Comparison of ENCODE assay signal across 9 cellular contexts in the genomic region with DNA sequence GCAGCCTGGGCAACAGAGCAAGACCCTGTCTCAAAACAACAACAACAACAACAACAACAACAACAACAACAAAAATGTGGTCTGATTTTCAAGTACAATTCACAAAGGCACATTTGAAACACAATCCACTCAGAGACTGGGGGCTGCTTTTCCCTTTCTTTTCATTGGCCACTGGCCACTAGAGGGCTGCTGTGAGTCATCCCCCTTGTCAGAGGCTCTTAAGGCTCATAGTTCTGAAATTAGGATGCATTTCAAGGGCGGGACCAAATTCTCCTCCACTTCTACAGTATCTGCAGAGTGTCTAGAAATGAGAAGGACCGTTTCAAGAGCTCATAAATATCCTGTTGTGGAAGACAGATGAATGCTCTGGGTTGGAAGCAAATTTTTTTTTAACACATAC.
DNase-seq lines count a peak whose midpoint lies in the region; ATAC-seq and TF ChIP-seq lines count a peak whose summit lies in the region.
"Had no signal": no experiment of that assay in that cellular context is flagged by ENCODE, and none has a peak within 500 bp of the region (broad histone marks: within the 10 kb centered on the region; RNA-seq: fewer than 3 reads in every experiment).

No MANE protein-coding gene starts in this region.

- no peak for TF ChIP-seq POLR2A in esophagus muscularis mucosa (IDR thresholded peaks at IDR 0.05; ENCODE audit: low read depth)

- no peaks in the 10 kb centered on the region for H3K4me1 ChIP-seq in HAP-1
- H3K4me1 ChIP-seq in NT2/D1 (ENCODE audit: insufficient read depth, insufficient read length): no peaks in the 10 kb centered on the region
- peaks cover 0 to 7% (median 5%) of the 10 kb centered on the region in 4 donors for H3K4me1 ChIP-seq in esophagus muscularis mucosa
- H3K4me1 ChIP-seq: SJSA1 had no signal

- H3K27me3 ChIP-seq in HAP-1 (ENCODE audit: low read depth) (no peaks in the 10 kb centered on the region), NT2/D1 (ENCODE audit: insufficient read depth, insufficient read length) (no peaks in the 10 kb centered on the region), esophagus muscularis mucosa (no peaks in the 10 kb centered on the region)
- H3K27me3 ChIP-seq: SJSA1 had no signal

- TF ChIP-seq CTCF in GM12864 (IDR thresholded peaks at IDR 0.05; ENCODE audit: low read depth, low read length, missing control alignments): peak; percentile 76
- peak in 1 of 3 experiments; percentile 13 for TF ChIP-seq CTCF in esophagus muscularis mucosa (IDR thresholded peaks at IDR 0.05)
- TF ChIP-seq CTCF in mesothelial cell of epicardium (IDR thresholded peaks at IDR 0.05; ENCODE audit: unreplicated experiment): no peak

- H3K36me3 ChIP-seq in HAP-1 (replicated peaks): no peaks in the 10 kb centered on the region
- H3K36me3 ChIP-seq in NT2/D1 (ENCODE audit: insufficient read depth, insufficient read length, low read length): no peaks in the 10 kb centered on the region
- H3K36me3 ChIP-seq in esophagus muscularis mucosa: no peaks in the 10 kb centered on the region
- H3K36me3 ChIP-seq: SJSA1 had no signal

- H3K9me3 Mint-ChIP-seq in mesothelial cell of epicardium: no peaks in the 10 kb centered on the region

- H3K4me3 ChIP-seq in GM12864 (ENCODE audit: low read depth, low read length) (no peak overlapping the region), HAP-1 (no peak overlapping the region), NT2/D1 (ENCODE audit: insufficient read length, low read depth) (no peak overlapping the region), esophagus muscularis mucosa (no peak overlapping the region)
- H3K4me3 ChIP-seq: SJSA1 had no signal

- ATAC-seq in HG03571 (IDR thresholded peaks at IDR 0.05; ENCODE audit: unreplicated experiment): no peak

- H3K4me1 Mint-ChIP-seq in mesothelial cell of epicardium: peaks cover 16% of the 10 kb centered on the region

- no peak overlapping the region for H3K27ac Mint-ChIP-seq in mesothelial cell of epicardium

- no peaks in the 10 kb centered on the region for H3K36me3 Mint-ChIP-seq in mesothelial cell of epicardium

- no peak overlapping the region for H3K27ac ChIP-seq in esophagus muscularis mucosa (replicated peaks in 1 of 4)
- H3K27ac ChIP-seq: SJSA1 had no signal

- no peaks in the 10 kb centered on the region for H3K9me3 ChIP-seq in HAP-1
- no peaks in the 10 kb centered on the region for H3K9me3 ChIP-seq in NT2/D1 (ENCODE audit: insufficient read depth, low read length)
- H3K9me3 ChIP-seq in esophagus muscularis mucosa: no peaks in the 10 kb centered on the region
- H3K9me3 ChIP-seq: SJSA1 had no signal

- WGBS in esophagus muscularis mucosa: 30% methylated on average over 2 of the region's 2 CpGs

- DNase-seq in GM12864 (ENCODE audit: low read depth) (no peak), HAP-1 (ENCODE audit: low spot score in 2 of 2) (peak; percentile 41 to 74), NT2/D1 (ENCODE audit: low read depth, low spot score) (peak; percentile 23), foreskin melanocyte (peak; percentile 27), NCI-H226 (no peak), esophagus muscularis mucosa (ENCODE audit: extremely low spot score) (no peak), mesothelial cell of epicardium (ENCODE audit: low spot score in 2 of 2, unreplicated experiment in 2 of 2) (no peak)

- intact Hi-C loops in esophagus muscularis mucosa (cut with DNase I): no loop called here

- no peaks in the 10 kb centered on the region for H3K27me3 Mint-ChIP-seq in mesothelial cell of epicardium (ENCODE audit: low read depth)

- in situ Hi-C loops in HAP-1 (cut with MboI; ENCODE audit: low sequenced_read_pairs): loop anchor here (25.0 kb wide), 1 partner anchor 209 kb away; no protein-coding TSS in a partner anchor

- TF ChIP-seq EP300 in esophagus muscularis mucosa (IDR thresholded peaks at IDR 0.05): no peak

- no peak overlapping the region for H3K9ac ChIP-seq in NT2/D1 (ENCODE audit: insufficient read length, low read depth)

- no peak overlapping the region for H3K4me3 Mint-ChIP-seq in mesothelial cell of epicardium

Comparison
In these comparisons a context has a peak if more than half of its experiments do, and no peak if none do; other contexts are left out.
1. DNase-seq: peak in HAP-1 (2 of 2), NT2/D1 (single experiment) and foreskin melanocyte (single experiment); none in GM12864 (single experiment), NCI-H226 (single experiment), esophagus muscularis mucosa (single experiment) and mesothelial cell of epicardium (0 of 2).